1 cellular context compared by ENCODE assay signal in the genomic region with DNA sequence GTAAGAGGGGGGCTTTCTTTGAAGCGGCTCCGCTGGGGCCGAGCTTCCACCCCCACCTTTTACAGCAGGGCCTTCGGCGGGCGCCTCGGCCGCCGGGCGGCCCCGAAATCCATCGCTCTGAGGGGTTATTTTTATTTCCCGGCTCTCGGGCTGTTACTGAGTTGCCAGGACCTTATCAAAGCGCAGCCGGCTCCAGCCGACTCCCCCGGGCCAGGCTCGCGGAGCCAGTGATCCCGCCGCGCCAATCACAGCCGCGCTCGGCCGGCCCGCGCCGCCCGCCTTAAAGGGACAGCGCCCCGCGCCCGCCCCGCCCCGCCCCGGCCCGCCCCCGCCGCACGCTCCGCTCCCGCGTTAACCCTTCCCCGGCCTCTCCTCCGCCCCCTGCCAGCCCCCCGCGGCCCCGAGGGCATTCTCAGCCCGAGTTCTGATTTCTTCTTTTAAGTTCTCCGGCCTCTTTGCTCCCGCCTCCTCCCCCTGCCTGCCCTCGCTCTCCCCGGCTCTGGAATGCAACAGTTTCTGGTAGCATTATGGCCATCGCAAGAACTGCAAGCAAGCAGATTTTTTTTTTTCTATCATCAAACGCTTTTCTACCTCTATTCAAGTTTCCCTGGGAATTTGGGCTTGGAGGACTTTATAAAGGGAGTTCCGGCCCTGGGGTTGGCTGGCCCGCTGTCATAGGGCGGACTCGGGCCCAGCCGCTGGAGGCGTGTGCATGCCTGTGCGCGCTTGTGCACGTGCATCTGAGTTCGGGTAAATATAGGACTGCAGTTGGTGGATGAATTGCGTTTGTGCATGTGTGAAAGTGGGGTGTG.
TF ChIP-seq lines count a peak whose summit lies in the region.

A gene with protein sequence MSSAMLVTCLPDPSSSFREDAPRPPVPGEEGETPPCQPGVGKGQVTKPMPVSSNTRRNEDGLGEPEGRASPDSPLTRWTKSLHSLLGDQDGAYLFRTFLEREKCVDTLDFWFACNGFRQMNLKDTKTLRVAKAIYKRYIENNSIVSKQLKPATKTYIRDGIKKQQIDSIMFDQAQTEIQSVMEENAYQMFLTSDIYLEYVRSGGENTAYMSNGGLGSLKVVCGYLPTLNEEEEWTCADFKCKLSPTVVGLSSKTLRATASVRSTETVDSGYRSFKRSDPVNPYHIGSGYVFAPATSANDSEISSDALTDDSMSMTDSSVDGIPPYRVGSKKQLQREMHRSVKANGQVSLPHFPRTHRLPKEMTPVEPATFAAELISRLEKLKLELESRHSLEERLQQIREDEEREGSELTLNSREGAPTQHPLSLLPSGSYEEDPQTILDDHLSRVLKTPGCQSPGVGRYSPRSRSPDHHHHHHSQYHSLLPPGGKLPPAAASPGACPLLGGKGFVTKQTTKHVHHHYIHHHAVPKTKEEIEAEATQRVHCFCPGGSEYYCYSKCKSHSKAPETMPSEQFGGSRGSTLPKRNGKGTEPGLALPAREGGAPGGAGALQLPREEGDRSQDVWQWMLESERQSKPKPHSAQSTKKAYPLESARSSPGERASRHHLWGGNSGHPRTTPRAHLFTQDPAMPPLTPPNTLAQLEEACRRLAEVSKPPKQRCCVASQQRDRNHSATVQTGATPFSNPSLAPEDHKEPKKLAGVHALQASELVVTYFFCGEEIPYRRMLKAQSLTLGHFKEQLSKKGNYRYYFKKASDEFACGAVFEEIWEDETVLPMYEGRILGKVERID (minus strand): TSS at position 255 of the 812 bp plus-strand sequence. CDS start 3,028 bp downstream, outside the sequence.

TF ChIP-seq in HepG2, 621 proteins besides CTCF, POLR2A, EP300 and RAD21 (continued from another document and continues in another):
- TF ChIP-seq, protein P1, sequence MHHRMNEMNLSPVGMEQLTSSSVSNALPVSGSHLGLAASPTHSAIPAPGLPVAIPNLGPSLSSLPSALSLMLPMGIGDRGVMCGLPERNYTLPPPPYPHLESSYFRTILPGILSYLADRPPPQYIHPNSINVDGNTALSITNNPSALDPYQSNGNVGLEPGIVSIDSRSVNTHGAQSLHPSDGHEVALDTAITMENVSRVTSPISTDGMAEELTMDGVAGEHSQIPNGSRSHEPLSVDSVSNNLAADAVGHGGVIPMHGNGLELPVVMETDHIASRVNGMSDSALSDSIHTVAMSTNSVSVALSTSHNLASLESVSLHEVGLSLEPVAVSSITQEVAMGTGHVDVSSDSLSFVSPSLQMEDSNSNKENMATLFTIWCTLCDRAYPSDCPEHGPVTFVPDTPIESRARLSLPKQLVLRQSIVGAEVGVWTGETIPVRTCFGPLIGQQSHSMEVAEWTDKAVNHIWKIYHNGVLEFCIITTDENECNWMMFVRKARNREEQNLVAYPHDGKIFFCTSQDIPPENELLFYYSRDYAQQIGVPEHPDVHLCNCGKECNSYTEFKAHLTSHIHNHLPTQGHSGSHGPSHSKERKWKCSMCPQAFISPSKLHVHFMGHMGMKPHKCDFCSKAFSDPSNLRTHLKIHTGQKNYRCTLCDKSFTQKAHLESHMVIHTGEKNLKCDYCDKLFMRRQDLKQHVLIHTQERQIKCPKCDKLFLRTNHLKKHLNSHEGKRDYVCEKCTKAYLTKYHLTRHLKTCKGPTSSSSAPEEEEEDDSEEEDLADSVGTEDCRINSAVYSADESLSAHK (CRISPR knock-in tag; IDR thresholded peaks at IDR 0.05; ENCODE audit: borderline replicate concordance), result no peak
- no peak for TF ChIP-seq ZNF282 (IDR thresholded peaks at IDR 0.05; ENCODE audit: partially characterized antibody)
- TF ChIP-seq, protein P2, sequence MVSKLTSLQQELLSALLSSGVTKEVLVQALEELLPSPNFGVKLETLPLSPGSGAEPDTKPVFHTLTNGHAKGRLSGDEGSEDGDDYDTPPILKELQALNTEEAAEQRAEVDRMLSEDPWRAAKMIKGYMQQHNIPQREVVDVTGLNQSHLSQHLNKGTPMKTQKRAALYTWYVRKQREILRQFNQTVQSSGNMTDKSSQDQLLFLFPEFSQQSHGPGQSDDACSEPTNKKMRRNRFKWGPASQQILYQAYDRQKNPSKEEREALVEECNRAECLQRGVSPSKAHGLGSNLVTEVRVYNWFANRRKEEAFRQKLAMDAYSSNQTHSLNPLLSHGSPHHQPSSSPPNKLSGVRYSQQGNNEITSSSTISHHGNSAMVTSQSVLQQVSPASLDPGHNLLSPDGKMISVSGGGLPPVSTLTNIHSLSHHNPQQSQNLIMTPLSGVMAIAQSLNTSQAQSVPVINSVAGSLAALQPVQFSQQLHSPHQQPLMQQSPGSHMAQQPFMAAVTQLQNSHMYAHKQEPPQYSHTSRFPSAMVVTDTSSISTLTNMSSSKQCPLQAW (CRISPR knock-in tag; IDR thresholded peaks at IDR 0.05), result peak; percentile 68; the same call in 1 of the 2 replicates
- 0 out of 2 replicates have a peak, but pooled peaks have one; percentile 32 for TF ChIP-seq ZNF24 (IDR thresholded peaks at IDR 0.05)
- TF ChIP-seq, protein P3, sequence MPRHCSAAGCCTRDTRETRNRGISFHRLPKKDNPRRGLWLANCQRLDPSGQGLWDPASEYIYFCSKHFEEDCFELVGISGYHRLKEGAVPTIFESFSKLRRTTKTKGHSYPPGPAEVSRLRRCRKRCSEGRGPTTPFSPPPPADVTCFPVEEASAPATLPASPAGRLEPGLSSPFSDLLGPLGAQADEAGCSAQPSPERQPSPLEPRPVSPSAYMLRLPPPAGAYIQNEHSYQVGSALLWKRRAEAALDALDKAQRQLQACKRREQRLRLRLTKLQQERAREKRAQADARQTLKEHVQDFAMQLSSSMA (CRISPR knock-in tag; IDR thresholded peaks at IDR 0.05), result peak; percentile 80; the same call in 1 of the 2 replicates
- TF ChIP-seq MTA1 (CRISPR knock-in tag; IDR thresholded peaks at IDR 0.05; ENCODE audit: borderline replicate concordance), result peak; percentile 91; the same call in 1 of the 2 replicates
- TF ChIP-seq, protein P4, sequence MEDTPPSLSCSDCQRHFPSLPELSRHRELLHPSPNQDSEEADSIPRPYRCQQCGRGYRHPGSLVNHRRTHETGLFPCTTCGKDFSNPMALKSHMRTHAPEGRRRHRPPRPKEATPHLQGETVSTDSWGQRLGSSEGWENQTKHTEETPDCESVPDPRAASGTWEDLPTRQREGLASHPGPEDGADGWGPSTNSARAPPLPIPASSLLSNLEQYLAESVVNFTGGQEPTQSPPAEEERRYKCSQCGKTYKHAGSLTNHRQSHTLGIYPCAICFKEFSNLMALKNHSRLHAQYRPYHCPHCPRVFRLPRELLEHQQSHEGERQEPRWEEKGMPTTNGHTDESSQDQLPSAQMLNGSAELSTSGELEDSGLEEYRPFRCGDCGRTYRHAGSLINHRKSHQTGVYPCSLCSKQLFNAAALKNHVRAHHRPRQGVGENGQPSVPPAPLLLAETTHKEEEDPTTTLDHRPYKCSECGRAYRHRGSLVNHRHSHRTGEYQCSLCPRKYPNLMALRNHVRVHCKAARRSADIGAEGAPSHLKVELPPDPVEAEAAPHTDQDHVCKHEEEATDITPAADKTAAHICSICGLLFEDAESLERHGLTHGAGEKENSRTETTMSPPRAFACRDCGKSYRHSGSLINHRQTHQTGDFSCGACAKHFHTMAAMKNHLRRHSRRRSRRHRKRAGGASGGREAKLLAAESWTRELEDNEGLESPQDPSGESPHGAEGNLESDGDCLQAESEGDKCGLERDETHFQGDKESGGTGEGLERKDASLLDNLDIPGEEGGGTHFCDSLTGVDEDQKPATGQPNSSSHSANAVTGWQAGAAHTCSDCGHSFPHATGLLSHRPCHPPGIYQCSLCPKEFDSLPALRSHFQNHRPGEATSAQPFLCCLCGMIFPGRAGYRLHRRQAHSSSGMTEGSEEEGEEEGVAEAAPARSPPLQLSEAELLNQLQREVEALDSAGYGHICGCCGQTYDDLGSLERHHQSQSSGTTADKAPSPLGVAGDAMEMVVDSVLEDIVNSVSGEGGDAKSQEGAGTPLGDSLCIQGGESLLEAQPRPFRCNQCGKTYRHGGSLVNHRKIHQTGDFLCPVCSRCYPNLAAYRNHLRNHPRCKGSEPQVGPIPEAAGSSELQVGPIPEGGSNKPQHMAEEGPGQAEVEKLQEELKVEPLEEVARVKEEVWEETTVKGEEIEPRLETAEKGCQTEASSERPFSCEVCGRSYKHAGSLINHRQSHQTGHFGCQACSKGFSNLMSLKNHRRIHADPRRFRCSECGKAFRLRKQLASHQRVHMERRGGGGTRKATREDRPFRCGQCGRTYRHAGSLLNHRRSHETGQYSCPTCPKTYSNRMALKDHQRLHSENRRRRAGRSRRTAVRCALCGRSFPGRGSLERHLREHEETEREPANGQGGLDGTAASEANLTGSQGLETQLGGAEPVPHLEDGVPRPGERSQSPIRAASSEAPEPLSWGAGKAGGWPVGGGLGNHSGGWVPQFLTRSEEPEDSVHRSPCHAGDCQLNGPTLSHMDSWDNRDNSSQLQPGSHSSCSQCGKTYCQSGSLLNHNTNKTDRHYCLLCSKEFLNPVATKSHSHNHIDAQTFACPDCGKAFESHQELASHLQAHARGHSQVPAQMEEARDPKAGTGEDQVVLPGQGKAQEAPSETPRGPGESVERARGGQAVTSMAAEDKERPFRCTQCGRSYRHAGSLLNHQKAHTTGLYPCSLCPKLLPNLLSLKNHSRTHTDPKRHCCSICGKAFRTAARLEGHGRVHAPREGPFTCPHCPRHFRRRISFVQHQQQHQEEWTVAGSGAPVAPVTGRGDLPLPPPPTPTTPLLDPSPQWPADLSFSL (CRISPR knock-in tag; IDR thresholded peaks at IDR 0.05), result no peak
- TF ChIP-seq NCOA2 (CRISPR knock-in tag; IDR thresholded peaks at IDR 0.05), result peak; percentile 60
- no peak for TF ChIP-seq JARID2 (CRISPR knock-in tag; IDR thresholded peaks at IDR 0.05; ENCODE audit: insufficient replicate concordance)
- TF ChIP-seq ZNF207 (IDR thresholded peaks at IDR 0.05; ENCODE audit: borderline replicate concordance), result no peak
- peak; percentile 65 for TF ChIP-seq FOSL2 (CRISPR knock-in tag; IDR thresholded peaks at IDR 0.05)
- no peak for TF ChIP-seq ZNF570 (CRISPR knock-in tag; IDR thresholded peaks at IDR 0.05; ENCODE audit: borderline replicate concordance)
- no peak for TF ChIP-seq GPN1 (CRISPR knock-in tag; IDR thresholded peaks at IDR 0.05; ENCODE audit: borderline replicate concordance)
- no peak for TF ChIP-seq ZNF567 (CRISPR knock-in tag; IDR thresholded peaks at IDR 0.05; ENCODE audit: borderline replicate concordance)
- TF ChIP-seq U2AF1 (optimal IDR thresholded peaks at IDR 0.05; ENCODE audit: low read depth, low read length), result peak; percentile 5
- TF ChIP-seq KDM4B (CRISPR knock-in tag; IDR thresholded peaks at IDR 0.05), result no peak
- TF ChIP-seq, protein P5, sequence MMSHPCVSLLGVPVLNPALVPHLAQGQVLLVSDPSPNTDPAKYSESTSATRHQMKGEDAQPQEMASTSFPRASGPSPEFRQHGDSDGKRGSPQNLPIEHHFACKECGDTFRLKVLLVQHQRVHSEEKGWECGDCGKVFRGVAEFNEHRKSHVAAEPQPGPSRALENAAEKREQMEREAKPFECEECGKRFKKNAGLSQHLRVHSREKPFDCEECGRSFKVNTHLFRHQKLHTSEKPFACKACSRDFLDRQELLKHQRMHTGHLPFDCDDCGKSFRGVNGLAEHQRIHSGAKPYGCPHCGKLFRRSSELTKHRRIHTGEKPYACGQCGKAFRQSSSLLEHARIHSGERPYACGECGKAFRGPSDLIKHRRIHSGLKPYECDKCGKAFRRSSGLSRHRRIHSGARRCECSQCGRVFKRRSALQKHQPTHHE (CRISPR knock-in tag; IDR thresholded peaks at IDR 0.05; ENCODE audit: borderline replicate concordance), result peak; percentile 93
- no peak for TF ChIP-seq ATM (IDR thresholded peaks at IDR 0.05; ENCODE audit: borderline replicate concordance)
- TF ChIP-seq, protein P6, sequence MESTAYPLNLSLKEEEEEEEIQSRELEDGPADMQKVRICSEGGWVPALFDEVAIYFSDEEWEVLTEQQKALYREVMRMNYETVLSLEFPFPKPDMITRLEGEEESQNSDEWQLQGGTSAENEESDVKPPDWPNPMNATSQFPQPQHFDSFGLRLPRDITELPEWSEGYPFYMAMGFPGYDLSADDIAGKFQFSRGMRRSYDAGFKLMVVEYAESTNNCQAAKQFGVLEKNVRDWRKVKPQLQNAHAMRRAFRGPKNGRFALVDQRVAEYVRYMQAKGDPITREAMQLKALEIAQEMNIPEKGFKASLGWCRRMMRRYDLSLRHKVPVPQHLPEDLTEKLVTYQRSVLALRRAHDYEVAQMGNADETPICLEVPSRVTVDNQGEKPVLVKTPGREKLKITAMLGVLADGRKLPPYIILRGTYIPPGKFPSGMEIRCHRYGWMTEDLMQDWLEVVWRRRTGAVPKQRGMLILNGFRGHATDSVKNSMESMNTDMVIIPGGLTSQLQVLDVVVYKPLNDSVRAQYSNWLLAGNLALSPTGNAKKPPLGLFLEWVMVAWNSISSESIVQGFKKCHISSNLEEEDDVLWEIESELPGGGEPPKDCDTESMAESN (CRISPR knock-in tag; conservative IDR thresholded peaks at IDR 0.05), result peak; percentile 88; the same call in 1 of the 2 replicates
- no peak for TF ChIP-seq SP140L (CRISPR knock-in tag; IDR thresholded peaks at IDR 0.05; ENCODE audit: borderline replicate concordance)
- peak; percentile 94 for TF ChIP-seq CENPT (CRISPR knock-in tag; IDR thresholded peaks at IDR 0.05; ENCODE audit: low read depth)
- TF ChIP-seq, protein P7, sequence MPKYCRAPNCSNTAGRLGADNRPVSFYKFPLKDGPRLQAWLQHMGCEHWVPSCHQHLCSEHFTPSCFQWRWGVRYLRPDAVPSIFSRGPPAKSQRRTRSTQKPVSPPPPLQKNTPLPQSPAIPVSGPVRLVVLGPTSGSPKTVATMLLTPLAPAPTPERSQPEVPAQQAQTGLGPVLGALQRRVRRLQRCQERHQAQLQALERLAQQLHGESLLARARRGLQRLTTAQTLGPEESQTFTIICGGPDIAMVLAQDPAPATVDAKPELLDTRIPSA (CRISPR knock-in tag; IDR thresholded peaks at IDR 0.05; ENCODE audit: borderline replicate concordance), result no peak; the same call in 1 of the 2 replicates
- TF ChIP-seq, protein P8, sequence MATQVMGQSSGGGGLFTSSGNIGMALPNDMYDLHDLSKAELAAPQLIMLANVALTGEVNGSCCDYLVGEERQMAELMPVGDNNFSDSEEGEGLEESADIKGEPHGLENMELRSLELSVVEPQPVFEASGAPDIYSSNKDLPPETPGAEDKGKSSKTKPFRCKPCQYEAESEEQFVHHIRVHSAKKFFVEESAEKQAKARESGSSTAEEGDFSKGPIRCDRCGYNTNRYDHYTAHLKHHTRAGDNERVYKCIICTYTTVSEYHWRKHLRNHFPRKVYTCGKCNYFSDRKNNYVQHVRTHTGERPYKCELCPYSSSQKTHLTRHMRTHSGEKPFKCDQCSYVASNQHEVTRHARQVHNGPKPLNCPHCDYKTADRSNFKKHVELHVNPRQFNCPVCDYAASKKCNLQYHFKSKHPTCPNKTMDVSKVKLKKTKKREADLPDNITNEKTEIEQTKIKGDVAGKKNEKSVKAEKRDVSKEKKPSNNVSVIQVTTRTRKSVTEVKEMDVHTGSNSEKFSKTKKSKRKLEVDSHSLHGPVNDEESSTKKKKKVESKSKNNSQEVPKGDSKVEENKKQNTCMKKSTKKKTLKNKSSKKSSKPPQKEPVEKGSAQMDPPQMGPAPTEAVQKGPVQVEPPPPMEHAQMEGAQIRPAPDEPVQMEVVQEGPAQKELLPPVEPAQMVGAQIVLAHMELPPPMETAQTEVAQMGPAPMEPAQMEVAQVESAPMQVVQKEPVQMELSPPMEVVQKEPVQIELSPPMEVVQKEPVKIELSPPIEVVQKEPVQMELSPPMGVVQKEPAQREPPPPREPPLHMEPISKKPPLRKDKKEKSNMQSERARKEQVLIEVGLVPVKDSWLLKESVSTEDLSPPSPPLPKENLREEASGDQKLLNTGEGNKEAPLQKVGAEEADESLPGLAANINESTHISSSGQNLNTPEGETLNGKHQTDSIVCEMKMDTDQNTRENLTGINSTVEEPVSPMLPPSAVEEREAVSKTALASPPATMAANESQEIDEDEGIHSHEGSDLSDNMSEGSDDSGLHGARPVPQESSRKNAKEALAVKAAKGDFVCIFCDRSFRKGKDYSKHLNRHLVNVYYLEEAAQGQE (IDR thresholded peaks at IDR 0.05; ENCODE audit: borderline replicate concordance in 1 of 2, low read depth in 1 of 2, low read length in 2 of 2), result 0 out of 4 replicates have a peak, but pooled peaks of 1 of the 2 experiments have one; percentile 15
- TF ChIP-seq MAZ (IDR thresholded peaks at IDR 0.05; ENCODE audit: borderline replicate concordance, low read depth, low read length), result peak; percentile 71; the same call in 1 of the 2 replicates
- peak; percentile 58; the same call in 1 of the 2 replicates for TF ChIP-seq MAZ (CRISPR knock-in tag; IDR thresholded peaks at IDR 0.05; ENCODE audit: low read depth)
- TF ChIP-seq ZSCAN25 (CRISPR knock-in tag; IDR thresholded peaks at IDR 0.05), result peak; percentile 82; the same call in 1 of the 2 replicates
- no peak for TF ChIP-seq PLRG1 (conservative IDR thresholded peaks at IDR 0.05)
